In the genomic region with DNA sequence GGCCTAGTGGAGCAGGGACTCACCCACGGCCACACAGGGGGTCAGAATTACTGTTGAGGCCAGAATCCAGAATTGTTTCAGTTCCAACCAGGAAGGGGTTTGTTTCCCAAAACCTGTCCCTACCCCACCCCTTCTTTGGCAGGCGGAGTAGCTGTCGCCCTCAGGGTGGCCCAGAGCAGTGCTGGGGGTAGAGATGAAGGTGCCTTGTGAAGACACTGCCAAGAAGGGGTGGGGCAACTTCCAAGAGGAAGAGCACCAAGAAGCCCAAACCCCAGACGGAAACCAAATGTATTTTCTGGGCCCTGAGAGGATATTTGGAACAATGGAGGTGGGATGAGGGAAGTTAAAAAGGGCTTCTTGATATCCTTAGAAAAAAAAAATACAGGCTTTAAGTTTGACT, we compare ENCODE assay signal across 12 cellular contexts. TPM values are rescaled to one million over a fixed set of nuclear protein-coding genes. Genes with fewer than 3 reads are reported as not detected.
DNase-seq lines count a peak whose midpoint lies in the region; ATAC-seq and TF ChIP-seq lines count a peak whose summit lies in the region.
"Had no signal": no experiment of that assay in that cellular context is flagged by ENCODE, and none has a peak within 500 bp of the region (broad histone marks: within the 10 kb centered on the region; RNA-seq: fewer than 3 reads in every experiment).

No MANE protein-coding gene starts in this region.

- 0 out of 2 replicates have a peak, but pooled peaks cover 2% of the 10 kb centered on the region for H3F3A ChIP-seq in GM23338 (replicated peaks; ENCODE audit: low read depth)

- H3K36me3 Mint-ChIP-seq in GM23338 (ENCODE audit: low read depth) = peaks cover 13% of the 10 kb centered on the region; the same call in 2 of the 3 replicates

- H3K4me2 ChIP-seq in GM23338 = no peak overlapping the region

- DNase-seq in GM23338 (ENCODE audit: low spot score) = no peak
- no peak for DNase-seq in coronary artery (ENCODE audit: low spot score)
- no peak for DNase-seq in lung (ENCODE audit: low spot score)
- DNase-seq in spleen = no peak
- DNase-seq in NK-92 treated with Interleukin-12 subunit alpha and Interleukin-12 subunit beta, amount 100 ng/mL, for 24 hours (lab: John Stamatoyannopoulos, UW) = no peak
- no peak for DNase-seq in T-helper 9 cell
- DNase-seq in NCI-H524 (lab: John Stamatoyannopoulos, UW) = no peak
- no peak for DNase-seq in activated CD4-positive, alpha-beta T cell treated with anti-CD3 and anti-CD28 coated beads for 1 hour
- DNase-seq: activated CD4-positive, alpha-beta T cell treated with anti-CD3 and anti-CD28 coated beads, Interleukin-2, amount 50 U/mL, for 1 hour; brain microvascular endothelial cell; erythroblast; PC-3 had no signal

- no peak overlapping the region for H3K27ac Mint-ChIP-seq in GM23338

- H3K27me3 ChIP-seq in GM23338 (ENCODE audit: insufficient read depth) (no peaks in the 10 kb centered on the region), lung (ENCODE audit: control insufficient read depth, insufficient read depth) (no peaks in the 10 kb centered on the region), spleen (replicated peaks in 1 of 7) (no peaks in the 10 kb centered on the region)
- H3K27me3 ChIP-seq: brain microvascular endothelial cell had no signal

- H3K4me3 ChIP-seq in GM23338 (no peak overlapping the region), coronary artery (no peak overlapping the region), lung (no peak overlapping the region), spleen (no peak overlapping the region)

- H3K9me3 ChIP-seq in lung (ENCODE audit: control insufficient read depth in 2 of 2, insufficient read depth in 1 of 2, low read length in 1 of 2) (no peaks in the 10 kb centered on the region), spleen (no peaks in the 10 kb centered on the region)

- H3K36me3 ChIP-seq in GM23338 (ENCODE audit: insufficient read depth) (no peaks in the 10 kb centered on the region; the same call in 1 of the 2 replicates), lung (ENCODE audit: control insufficient read depth in 2 of 2, insufficient read depth in 2 of 2, low read length in 2 of 2) (peaks cover 0 to 3% of the 10 kb centered on the region in 2 donors), spleen (peaks cover 0 to 95% (median 2%) of the 10 kb centered on the region in 6 donors)

- no peaks in the 10 kb centered on the region for H3K9me2 ChIP-seq in GM23338 (ENCODE audit: insufficient read depth)

- H3K4me3 Mint-ChIP-seq in GM23338 = no peak overlapping the region

- H4K20me1 ChIP-seq in GM23338 (replicated peaks; ENCODE audit: insufficient read depth) = peaks cover 30% of the 10 kb centered on the region

- intact Hi-C loops in spleen (cut with DNase I; ENCODE audit: low total_unique reads) = no loop called here

- TF ChIP-seq CTCF in GM23338 (conservative IDR thresholded peaks at IDR 0.05; ENCODE audit: low read depth in 2 of 2) (no peak), coronary artery (IDR thresholded peaks at IDR 0.05) (no peak), lung (IDR thresholded peaks at IDR 0.05; ENCODE audit: control extremely low read depth, extremely low read depth) (no peak), spleen (IDR thresholded peaks at IDR 0.05 in 8 of 11, conservative IDR thresholded peaks at IDR 0.05 in 3 of 11) (no peak)

- peaks cover 22% of the 10 kb centered on the region for H3K27me3 Mint-ChIP-seq in GM23338 (ENCODE audit: insufficient read depth, low read depth, poor library complexity)

- no peak for TF ChIP-seq POLR2A in spleen (IDR thresholded peaks at IDR 0.05)

- H3K79me2 ChIP-seq in GM23338 (replicated peaks; ENCODE audit: insufficient read depth) = peaks cover 100% of the 10 kb centered on the region

- peaks cover 65% of the 10 kb centered on the region for H3K4me1 Mint-ChIP-seq in GM23338

- H2AFZ ChIP-seq in GM23338 = no peak overlapping the region

- H3K4me1 ChIP-seq in GM23338 (ENCODE audit: insufficient read depth) = peaks cover 37% of the 10 kb centered on the region
- H3K4me1 ChIP-seq in lung (ENCODE audit: control insufficient read depth in 2 of 2, insufficient read depth in 2 of 2, low read length in 2 of 2) = peaks cover 48 to 54% of the 10 kb centered on the region in 2 donors
- H3K4me1 ChIP-seq in spleen = peaks cover 25 to 95% (median 77%) of the 10 kb centered on the region in 6 donors

- ATAC-seq in GM23338 = no peak
- no peak for ATAC-seq in lung (ENCODE audit: insufficient read depth, low FRiP score)

- H3K9me3 Mint-ChIP-seq in GM23338 = no peaks in the 10 kb centered on the region

- WGBS in lung, 2 donors = 54 to 71% methylated on average over 4 of the region's 4 CpGs
- WGBS in spleen, 5 donors = 54 to 75% (median 65%) methylated on average over 3 to 4 of the region's 4 CpGs

- H3K27ac ChIP-seq in GM23338 (ENCODE audit: low read depth) (peak overlapping the region; percentile 39; the same call in 1 of the 2 replicates), coronary artery (peak overlapping the region; percentile 58 to 77), lung (ENCODE audit: low read depth in 1 of 2, low read length in 1 of 2) (peak overlapping the region; percentile 41 to 83), spleen (peak overlapping the region; percentile 19 to 81 (median 68))

TF ChIP-seq in GM23338, 12 proteins besides CTCF, POLR2A, EP300 and RAD21:
- TF ChIP-seq EZH2 (IDR thresholded peaks at IDR 0.05; ENCODE audit: low read depth, unreplicated experiment) = no peak
- TF ChIP-seq ZNF331 (CRISPR knock-in tag; IDR thresholded peaks at IDR 0.05; ENCODE audit: low read depth) = no peak
TF ChIP-seq in GM23338: peak in this region for 0.

RNA-seq across cellular contexts. Expression of gene NDST1, which starts 11.4 kb away (rescaled TPM):
- 76.6 and 85.0 TPM in 2 replicates for total RNA-seq in GM23338 (2014; rRNA removed; shearing (Covaris generic))
- polyA plus RNA-seq in GM23338 (2016; fragmentation: Nextera tagmentation; extraction: Ambion mirVana) (7.3 and 8.5 TPM in 2 replicates), lung (10 to 100 TPM; 45.6 to 49.8 TPM), spleen (10 to 100 TPM in 1 of 3 donors, 1 to 10 TPM in 2; 6.1 to 45.7 (median 6.8) TPM)
- total RNA-seq in lung (100 to 1,000 TPM in 1 of 2 donors, 10 to 100 TPM in 1; 71.6 to 145 TPM), spleen (100 to 1,000 TPM; 123 to 360 (median 261) TPM)

RNA-seq across cellular contexts. Expression of gene RPS14, which starts 47.0 kb away (rescaled TPM):
- total RNA-seq in GM23338 (2014; rRNA removed; shearing (Covaris generic)) = 1,443 and 1,506 TPM in 2 replicates
- 2,790 and 2,911 TPM in 2 replicates for polyA plus RNA-seq in GM23338 (2016; fragmentation: Nextera tagmentation; extraction: Ambion mirVana)
- total RNA-seq in lung = 1,000 to 10,000 TPM; 1,065 to 1,395 TPM
- 1,000 to 10,000 TPM; 3,509 to 4,623 TPM for polyA plus RNA-seq in lung
- 1,000 to 10,000 TPM; 1,801 to 2,829 (median 2,025) TPM for total RNA-seq in spleen
- 1,000 to 10,000 TPM; 5,417 to 8,400 (median 8,329) TPM for polyA plus RNA-seq in spleen
